19 cellular contexts compared by ENCODE assay signal in the genomic region with DNA sequence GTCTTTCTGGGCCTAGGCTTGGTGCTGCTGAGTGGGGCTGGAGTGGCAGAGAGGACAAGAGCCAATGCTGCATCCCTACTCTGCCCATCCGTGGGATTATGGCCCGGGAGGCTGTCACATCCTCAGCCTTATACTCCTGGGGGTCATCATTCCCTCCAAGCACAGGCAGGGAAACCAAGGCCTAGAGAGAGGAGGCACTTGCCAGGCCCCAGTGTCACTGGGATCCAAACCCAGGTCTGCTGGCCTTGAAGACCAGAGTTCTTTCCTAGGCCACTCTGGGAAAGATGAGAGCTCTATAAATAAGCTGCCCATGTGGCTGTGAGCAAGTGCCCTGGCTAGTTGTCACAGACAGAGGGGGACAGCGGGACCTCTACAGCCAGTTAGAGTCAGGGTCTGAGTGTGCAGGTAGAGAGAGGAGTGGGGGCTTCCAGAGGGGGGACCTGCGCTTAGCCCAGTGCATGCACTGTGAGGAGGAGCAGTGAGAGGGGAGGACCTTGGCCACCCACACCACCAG. TPM values are rescaled to one million over a fixed set of nuclear protein-coding genes. Genes with fewer than 3 reads are reported as not detected.
DNase-seq lines count a peak whose midpoint lies in the region; ATAC-seq and TF ChIP-seq lines count a peak whose summit lies in the region.
"Had no signal": no experiment of that assay in that cellular context is flagged by ENCODE, and none has a peak within 500 bp of the region (broad histone marks: within the 10 kb centered on the region; RNA-seq: fewer than 3 reads in every experiment).

No MANE protein-coding gene starts in this region.

- peak overlapping the region; percentile 87 for H3K4me2 ChIP-seq in Loucy (ENCODE audit: low read depth, low read length, poor library complexity, severe bottlenecking)

- no peak overlapping the region for H2AFZ ChIP-seq in Loucy (ENCODE audit: low read length)

- no peak for TF ChIP-seq CTCF in Loucy (conservative IDR thresholded peaks at IDR 0.05; ENCODE audit: low read length)
- TF ChIP-seq CTCF in lower lobe of right lung (IDR thresholded peaks at IDR 0.05) = no peak
- TF ChIP-seq CTCF in spleen (IDR thresholded peaks at IDR 0.05 in 8 of 11, conservative IDR thresholded peaks at IDR 0.05 in 3 of 11) = no peak

- peaks cover 5% of the 10 kb centered on the region for H3K36me3 Mint-ChIP-seq in activated naive CD8-positive, alpha-beta T cell treated with anti-CD3 and anti-CD28 coated beads, Interleukin-2, amount 10 ng/mL, durations not matched to agents 7 days and 5 days
- H3K36me3 Mint-ChIP-seq in activated naive CD8-positive, alpha-beta T cell treated with anti-CD3 and anti-CD28 coated beads for 36 hours = peaks cover 7% of the 10 kb centered on the region
- no peaks in the 10 kb centered on the region for H3K36me3 Mint-ChIP-seq in T-cell
- peaks cover 13% of the 10 kb centered on the region for H3K36me3 Mint-ChIP-seq in activated T-helper 2 cell treated with anti-CD3 and anti-CD28 coated beads, Interferon-gamma antibody, Interleukin-2, Interleukin-4, amounts not matched to agents 10 μg/mL and 5 μg/mL and 100 μg/mL, durations not matched to agents 14 hours and 24 hours and 36 hours (ENCODE audit: low read depth)
- H3K36me3 Mint-ChIP-seq: activated naive CD8-positive, alpha-beta T cell had no signal

- H3K4me1 ChIP-seq in Loucy (ENCODE audit: insufficient read depth, low read length, poor library complexity, severe bottlenecking) (peaks cover 77% of the 10 kb centered on the region), lower lobe of right lung (peaks cover 85% of the 10 kb centered on the region), spleen (peaks cover 54 to 96% (median 92%) of the 10 kb centered on the region in 6 donors)

- no peaks in the 10 kb centered on the region for H3K9me2 ChIP-seq in Loucy (replicated peaks; ENCODE audit: low read depth, low read length)

- H3K9me3 ChIP-seq in Loucy (ENCODE audit: insufficient read depth, low read depth, low read length) = no peaks in the 10 kb centered on the region
- no peaks in the 10 kb centered on the region for H3K9me3 ChIP-seq in lower lobe of right lung
- H3K9me3 ChIP-seq in spleen = no peaks in the 10 kb centered on the region
- H3K9me3 ChIP-seq: thyroid gland had no signal

- H3K79me2 ChIP-seq in Loucy (ENCODE audit: insufficient read depth, low read length) = peaks cover 96% of the 10 kb centered on the region

- POLR2A ChIA-PET in activated naive CD8-positive, alpha-beta T cell treated with anti-CD3 and anti-CD28 coated beads, Interleukin-2, amount 10 ng/mL, durations not matched to agents 7 days and 5 days (lab: Charles Lee) = no interaction called here
- POLR2A ChIA-PET in T-cell (lab: Charles Lee) = no interaction called here

- H3K27me3 Mint-ChIP-seq in activated naive CD8-positive, alpha-beta T cell treated with anti-CD3 and anti-CD28 coated beads, Interleukin-2, amount 10 ng/mL, durations not matched to agents 7 days and 5 days = no peaks in the 10 kb centered on the region
- no peaks in the 10 kb centered on the region for H3K27me3 Mint-ChIP-seq in activated naive CD8-positive, alpha-beta T cell treated with anti-CD3 and anti-CD28 coated beads for 36 hours
- H3K27me3 Mint-ChIP-seq in T-cell = no peaks in the 10 kb centered on the region
- H3K27me3 Mint-ChIP-seq in activated T-helper 2 cell treated with anti-CD3 and anti-CD28 coated beads, Interferon-gamma antibody, Interleukin-2, Interleukin-4, amounts not matched to agents 10 μg/mL and 5 μg/mL and 100 μg/mL, durations not matched to agents 14 hours and 24 hours and 36 hours (ENCODE audit: low read depth) = no peaks in the 10 kb centered on the region
- H3K27me3 Mint-ChIP-seq: activated naive CD8-positive, alpha-beta T cell had no signal

- peaks cover 80% of the 10 kb centered on the region for H4K20me1 ChIP-seq in Loucy (ENCODE audit: insufficient read depth, low read length, poor library complexity, severe bottlenecking)

- H3K9ac ChIP-seq in Loucy (ENCODE audit: low read depth, low read length, poor library complexity, severe bottlenecking) = peak overlapping the region; percentile 20

- no peak for DNase-seq in activated naive CD8-positive, alpha-beta T cell treated with anti-CD3 and anti-CD28 coated beads, Interleukin-2, amount 10 ng/mL, durations not matched to agents 7 days and 5 days
- no peak for DNase-seq in activated naive CD8-positive, alpha-beta T cell treated with anti-CD3 and anti-CD28 coated beads for 36 hours
- no peak for DNase-seq in lower lobe of right lung
- no peak for DNase-seq in spleen
- DNase-seq in T-cell = no peak
- no peak for DNase-seq in activated T-helper 2 cell treated with anti-CD3 and anti-CD28 coated beads, Interferon-gamma antibody, Interleukin-2, Interleukin-4, amounts not matched to agents 10 μg/mL and 5 μg/mL and 100 μg/mL, durations not matched to agents 14 hours and 24 hours and 36 hours (ENCODE audit: low spot score)
- DNase-seq: activated CD4-positive, alpha-beta T cell treated with anti-CD3 and anti-CD28 coated beads, Interleukin-2, amount 50 U/mL, for 4 hours; activated T-cell treated with anti-CD3 and anti-CD28 coated beads, Interleukin-2, amount 50 U/mL, for 4 hours; brain microvascular endothelial cell; cortex of kidney; KBM-7; NCI-H187 treated with DMSO at 0.1 percent for 48 hours; NK-92 treated with Interleukin-12 subunit alpha and Interleukin-12 subunit beta, amount 100 ng/mL, for 24 hours; stimulated activated naive CD4-positive, alpha-beta T cell treated with Interleukin-2 at 50 U/mL for 16 hours; thyroid gland had no signal

- intact Hi-C loops in lower lobe of right lung (cut with DNase I) (no loop called here), spleen (cut with DNase I; ENCODE audit: low total_unique reads) (no loop called here)
- intact Hi-C loops in activated T-helper 2 cell treated with anti-CD3 and anti-CD28 coated beads, Interferon-gamma antibody, Interleukin-2, Interleukin-4, amounts not matched to agents 10 μg/mL and 5 μg/mL and 100 μg/mL, durations not matched to agents 14 hours and 24 hours and 36 hours (cut with micrococcal nuclease) = no loop called here

- no peak for ATAC-seq in activated naive CD8-positive, alpha-beta T cell treated with anti-CD3 and anti-CD28 coated beads, Interleukin-2, amount 10 ng/mL, durations not matched to agents 7 days and 5 days (ENCODE audit: low read depth)
- ATAC-seq in lower lobe of right lung (no peak), T-cell (replicated peaks in 1 of 4) (no peak), GM21515 (IDR thresholded peaks at IDR 0.05; ENCODE audit: unreplicated experiment) (no peak)
- ATAC-seq: activated T-cell treated with anti-CD3 and anti-CD28 coated beads, Interleukin-2, amount 50 U/mL, for 4 hours; sciatic nerve had no signal

- H3K27me3 ChIP-seq in Loucy (ENCODE audit: insufficient read depth, low read length, poor library complexity, severe bottlenecking) (peaks cover 5% of the 10 kb centered on the region), lower lobe of right lung (ENCODE audit: low read depth) (no peaks in the 10 kb centered on the region), spleen (replicated peaks in 1 of 7) (no peaks in the 10 kb centered on the region)
- H3K27me3 ChIP-seq: brain microvascular endothelial cell, thyroid gland had no signal

- CTCF ChIA-PET in T-cell (lab: Charles Lee) = interaction anchor here in 1 of 2 donors (0.8 kb wide), 1 partner anchor 30 kb away, joined by 3 read pairs; no protein-coding TSS in a partner anchor

- no peaks in the 10 kb centered on the region for H3K9me3 Mint-ChIP-seq in activated naive CD8-positive, alpha-beta T cell treated with anti-CD3 and anti-CD28 coated beads, Interleukin-2, amount 10 ng/mL, durations not matched to agents 7 days and 5 days
- no peaks in the 10 kb centered on the region for H3K9me3 Mint-ChIP-seq in activated naive CD8-positive, alpha-beta T cell treated with anti-CD3 and anti-CD28 coated beads for 36 hours
- no peaks in the 10 kb centered on the region for H3K9me3 Mint-ChIP-seq in T-cell
- H3K9me3 Mint-ChIP-seq in activated T-helper 2 cell treated with anti-CD3 and anti-CD28 coated beads, Interferon-gamma antibody, Interleukin-2, Interleukin-4, amounts not matched to agents 10 μg/mL and 5 μg/mL and 100 μg/mL, durations not matched to agents 14 hours and 24 hours and 36 hours = no peaks in the 10 kb centered on the region
- H3K9me3 Mint-ChIP-seq: activated T-cell treated with anti-CD3 and anti-CD28 coated beads, Interleukin-2, amount 50 U/mL, for 4 hours had no signal

- peaks cover 57% of the 10 kb centered on the region for H3K4me1 Mint-ChIP-seq in activated naive CD8-positive, alpha-beta T cell treated with anti-CD3 and anti-CD28 coated beads, Interleukin-2, amount 10 ng/mL, durations not matched to agents 7 days and 5 days
- H3K4me1 Mint-ChIP-seq in activated naive CD8-positive, alpha-beta T cell treated with anti-CD3 and anti-CD28 coated beads for 36 hours = peaks cover 67% of the 10 kb centered on the region
- peaks cover 71 to 85% (median 73%) of the 10 kb centered on the region in 3 donors for H3K4me1 Mint-ChIP-seq in T-cell
- H3K4me1 Mint-ChIP-seq in activated T-helper 2 cell treated with anti-CD3 and anti-CD28 coated beads, Interferon-gamma antibody, Interleukin-2, Interleukin-4, amounts not matched to agents 10 μg/mL and 5 μg/mL and 100 μg/mL, durations not matched to agents 14 hours and 24 hours and 36 hours (ENCODE audit: low read depth) = peaks cover 58% of the 10 kb centered on the region

- H3K36me3 ChIP-seq in Loucy (ENCODE audit: insufficient read depth, low read length) (no peaks in the 10 kb centered on the region), lower lobe of right lung (no peaks in the 10 kb centered on the region), spleen (peaks cover 0 to 17% (median 0%) of the 10 kb centered on the region in 6 donors)
- H3K36me3 ChIP-seq: brain microvascular endothelial cell, thyroid gland had no signal

- TF ChIP-seq POLR2A in spleen (IDR thresholded peaks at IDR 0.05) = no peak

- 87 to 97% (median 96%) methylated on average over 2 to 4 of the region's 4 CpGs for WGBS in spleen, 5 donors

- H3K27ac ChIP-seq in lower lobe of right lung (peak overlapping the region; percentile 11), spleen (peak overlapping the region; percentile 68 to 99 (median 96))
- H3K27ac ChIP-seq: brain microvascular endothelial cell, thyroid gland had no signal

- H3F3A ChIP-seq in Loucy (ENCODE audit: low read depth) = no peaks in the 10 kb centered on the region

- peak overlapping the region; percentile 61 for H3K27ac Mint-ChIP-seq in activated naive CD8-positive, alpha-beta T cell treated with anti-CD3 and anti-CD28 coated beads, Interleukin-2, amount 10 ng/mL, durations not matched to agents 7 days and 5 days
- no peak overlapping the region for H3K27ac Mint-ChIP-seq in activated naive CD8-positive, alpha-beta T cell treated with anti-CD3 and anti-CD28 coated beads for 36 hours
- no peak overlapping the region for H3K27ac Mint-ChIP-seq in T-cell
- no peak overlapping the region for H3K27ac Mint-ChIP-seq in activated T-helper 2 cell treated with anti-CD3 and anti-CD28 coated beads, Interferon-gamma antibody, Interleukin-2, Interleukin-4, amounts not matched to agents 10 μg/mL and 5 μg/mL and 100 μg/mL, durations not matched to agents 14 hours and 24 hours and 36 hours
- H3K27ac Mint-ChIP-seq: activated naive CD8-positive, alpha-beta T cell had no signal

- no peak overlapping the region for H3K4me3 Mint-ChIP-seq in activated naive CD8-positive, alpha-beta T cell treated with anti-CD3 and anti-CD28 coated beads, Interleukin-2, amount 10 ng/mL, durations not matched to agents 7 days and 5 days
- H3K4me3 Mint-ChIP-seq in activated naive CD8-positive, alpha-beta T cell treated with anti-CD3 and anti-CD28 coated beads for 36 hours = no peak overlapping the region
- no peak overlapping the region for H3K4me3 Mint-ChIP-seq in T-cell
- H3K4me3 Mint-ChIP-seq in activated T-helper 2 cell treated with anti-CD3 and anti-CD28 coated beads, Interferon-gamma antibody, Interleukin-2, Interleukin-4, amounts not matched to agents 10 μg/mL and 5 μg/mL and 100 μg/mL, durations not matched to agents 14 hours and 24 hours and 36 hours (ENCODE audit: low read depth) = no peak overlapping the region
- H3K4me3 Mint-ChIP-seq: activated naive CD8-positive, alpha-beta T cell; activated T-cell treated with anti-CD3 and anti-CD28 coated beads, Interleukin-2, amount 50 U/mL, for 4 hours had no signal

- H3K4me3 ChIP-seq in Loucy (ENCODE audit: low read length, poor library complexity, severe bottlenecking) (peak overlapping the region; percentile 96), lower lobe of right lung (no peak overlapping the region), spleen (peak overlapping the region in 1 of 8 donors; percentile 87)
- H3K4me3 ChIP-seq: thyroid gland had no signal

RNA-seq across cellular contexts. Expression of gene RELT, which starts 4.8 kb away (rescaled TPM):
- total RNA-seq in activated naive CD8-positive, alpha-beta T cell treated with anti-CD3 and anti-CD28 coated beads, Interleukin-2, amount 10 ng/mL, durations not matched to agents 7 days and 5 days = 10 to 100 TPM; 26.2 to 28.4 TPM
- total RNA-seq in activated naive CD8-positive, alpha-beta T cell treated with anti-CD3 and anti-CD28 coated beads for 36 hours = 10 to 100 TPM; 23.2 to 24.2 TPM
- total RNA-seq in lower lobe of right lung = 15.4 TPM
- total RNA-seq in spleen = 10 to 100 TPM; 28.1 to 79.8 (median 41.3) TPM
- polyA plus RNA-seq in spleen = 10 to 100 TPM; 13.5 to 28.2 (median 21.7) TPM
- total RNA-seq in T-cell = 100 to 1,000 TPM in 1 of 5 donors, 10 to 100 TPM in 4; 15.6 to 113 (median 19.9) TPM
- total RNA-seq in activated T-helper 2 cell treated with anti-CD3 and anti-CD28 coated beads, Interferon-gamma antibody, Interleukin-2, Interleukin-4, amounts not matched to agents 10 μg/mL and 5 μg/mL and 100 μg/mL, durations not matched to agents 14 hours and 24 hours and 36 hours = 33.5 and 34.5 TPM in 2 replicates
